Comparison of ENCODE assay signal across 19 cellular contexts in genomic region chr14:92683041-92683440, GRCh38.
DNase-seq lines count a peak whose midpoint lies in the region; ATAC-seq and TF ChIP-seq lines count a peak whose summit lies in the region.
"Had no signal": no experiment of that assay in that cellular context is flagged by ENCODE, and none has a peak within 500 bp of the region (broad histone marks: within the 10 kb centered on the region; RNA-seq: fewer than 3 reads in every experiment).

No MANE protein-coding gene starts in this region.

- 95 to 97% methylated on average over 8 of the region's 8 CpGs for WGBS in sigmoid colon, 2 donors
- WGBS in aorta, 2 donors: 92 to 93% methylated on average over 8 of the region's 8 CpGs

- ATAC-seq in aorta (ENCODE audit: low FRiP score) (no peak), GM21528 (IDR thresholded peaks at IDR 0.05; ENCODE audit: low FRiP score, unreplicated experiment) (no peak)
- ATAC-seq: CD8-positive, alpha-beta T cell; GM12878 had no signal

- no peak for TF ChIP-seq POLR2A in sigmoid colon (IDR thresholded peaks at IDR 0.05)

- no peak overlapping the region for H3K4me3 Mint-ChIP-seq in activated naive CD4-positive, alpha-beta T cell treated with anti-CD3 and anti-CD28 coated beads, Interleukin-2, amount 50 U/mL, for 24 hours
- H3K4me3 Mint-ChIP-seq in activated naive CD4-positive, alpha-beta T cell treated with anti-CD3 and anti-CD28 coated beads, Interleukin-2, amount 10 ng/mL, durations not matched to agents 7 days and 5 days: no peak overlapping the region
- no peak overlapping the region for H3K4me3 Mint-ChIP-seq in activated naive CD8-positive, alpha-beta T cell treated with anti-CD3 and anti-CD28 coated beads for 36 hours
- H3K4me3 Mint-ChIP-seq: CD14-positive monocyte; CD8-positive, alpha-beta T cell had no signal

- no peaks in the 10 kb centered on the region for H3K27me3 Mint-ChIP-seq in activated naive CD4-positive, alpha-beta T cell treated with anti-CD3 and anti-CD28 coated beads, Interleukin-2, amount 50 U/mL, for 24 hours
- H3K27me3 Mint-ChIP-seq in activated naive CD4-positive, alpha-beta T cell treated with anti-CD3 and anti-CD28 coated beads, Interleukin-2, amount 10 ng/mL, durations not matched to agents 7 days and 5 days: no peaks in the 10 kb centered on the region
- no peaks in the 10 kb centered on the region for H3K27me3 Mint-ChIP-seq in activated naive CD8-positive, alpha-beta T cell treated with anti-CD3 and anti-CD28 coated beads for 36 hours

- no peak for TF ChIP-seq CTCF in sigmoid colon (IDR thresholded peaks at IDR 0.05)

- no peak for TF ChIP-seq EP300 in sigmoid colon (IDR thresholded peaks at IDR 0.05)

- peaks cover 14 to 64% (median 30%) of the 10 kb centered on the region in 4 donors for H3K36me3 ChIP-seq in sigmoid colon
- peaks cover 0 to 6% of the 10 kb centered on the region in 2 donors for H3K36me3 ChIP-seq in aorta (ENCODE audit: control insufficient read depth in 1 of 2, insufficient read depth in 2 of 2, low read length in 1 of 2)
- H3K36me3 ChIP-seq: HAP-1 had no signal

- CTCF ChIA-PET in activated naive CD4-positive, alpha-beta T cell treated with anti-CD3 and anti-CD28 coated beads, Interleukin-2, amount 10 ng/mL, durations not matched to agents 7 days and 5 days (lab: Charles Lee): interaction anchor here (0.6 to 3.7 kb wide), 4 partner anchors 68 to 134 kb away, joined by 3 to 26 read pairs (median 3); no protein-coding TSS in a partner anchor

- DNase-seq in activated naive CD4-positive, alpha-beta T cell treated with anti-CD3 and anti-CD28 coated beads, Interleukin-2, amount 10 ng/mL, durations not matched to agents 7 days and 5 days: no peak
- no peak for DNase-seq in activated naive CD8-positive, alpha-beta T cell treated with anti-CD3 and anti-CD28 coated beads for 36 hours
- DNase-seq in sigmoid colon (peak; percentile 45), aorta (peak; percentile 15 to 55), NCI-H446 treated with DMSO at 0.1 percent for 48 hours (lab: John Stamatoyannopoulos, UW) (no peak)
- DNase-seq: 8988T; CD8-positive, alpha-beta T cell; COR-L47; DMS 273 treated with DMSO at 0.1 percent for 48 hours; DMS53; DND-41; EL; GM23248 had no signal

- peak overlapping the region; percentile 30 for H3K27ac Mint-ChIP-seq in activated naive CD4-positive, alpha-beta T cell treated with anti-CD3 and anti-CD28 coated beads, Interleukin-2, amount 50 U/mL, for 24 hours
- H3K27ac Mint-ChIP-seq in activated naive CD4-positive, alpha-beta T cell treated with anti-CD3 and anti-CD28 coated beads, Interleukin-2, amount 10 ng/mL, durations not matched to agents 7 days and 5 days: no peak overlapping the region
- H3K27ac Mint-ChIP-seq in activated naive CD8-positive, alpha-beta T cell treated with anti-CD3 and anti-CD28 coated beads for 36 hours: peak overlapping the region; percentile 12
- H3K27ac Mint-ChIP-seq: CD8-positive, alpha-beta T cell had no signal

- H3K4me3 ChIP-seq in sigmoid colon: no peak overlapping the region
- H3K4me3 ChIP-seq in aorta (ENCODE audit: low read length in 2 of 2): no peak overlapping the region
- H3K4me3 ChIP-seq: BLaER1, GM12878, GM23248, HAP-1 had no signal

- no peaks in the 10 kb centered on the region for H3K27me3 ChIP-seq in sigmoid colon
- H3K27me3 ChIP-seq in aorta (ENCODE audit: control insufficient read depth in 1 of 2, insufficient read depth in 2 of 2, low read length in 1 of 2): no peaks in the 10 kb centered on the region

- no peaks in the 10 kb centered on the region for H3K9me3 Mint-ChIP-seq in activated naive CD4-positive, alpha-beta T cell treated with anti-CD3 and anti-CD28 coated beads, Interleukin-2, amount 50 U/mL, for 24 hours
- H3K9me3 Mint-ChIP-seq in activated naive CD4-positive, alpha-beta T cell treated with anti-CD3 and anti-CD28 coated beads, Interleukin-2, amount 10 ng/mL, durations not matched to agents 7 days and 5 days: no peaks in the 10 kb centered on the region
- peaks cover 3% of the 10 kb centered on the region for H3K9me3 Mint-ChIP-seq in activated naive CD8-positive, alpha-beta T cell treated with anti-CD3 and anti-CD28 coated beads for 36 hours
- H3K9me3 Mint-ChIP-seq: CD8-positive, alpha-beta T cell had no signal

- H3K4me1 ChIP-seq in sigmoid colon: peaks cover 0 to 34% (median 30%) of the 10 kb centered on the region in 4 donors
- H3K4me1 ChIP-seq in aorta (ENCODE audit: control insufficient read depth in 1 of 2, insufficient read depth in 2 of 2, low read length in 2 of 2): no peaks in the 10 kb centered on the region
- H3K4me1 ChIP-seq: HAP-1 had no signal

- H3K27ac ChIP-seq in sigmoid colon (no peak overlapping the region), aorta (ENCODE audit: low read depth in 1 of 2, low read length in 2 of 2) (no peak overlapping the region)
- H3K27ac ChIP-seq: BLaER1, GM23248 had no signal

- H3K4me1 Mint-ChIP-seq in activated naive CD4-positive, alpha-beta T cell treated with anti-CD3 and anti-CD28 coated beads, Interleukin-2, amount 50 U/mL, for 24 hours: peaks cover 11% of the 10 kb centered on the region
- H3K4me1 Mint-ChIP-seq in activated naive CD4-positive, alpha-beta T cell treated with anti-CD3 and anti-CD28 coated beads, Interleukin-2, amount 10 ng/mL, durations not matched to agents 7 days and 5 days: peaks cover 17% of the 10 kb centered on the region
- peaks cover 22% of the 10 kb centered on the region for H3K4me1 Mint-ChIP-seq in activated naive CD8-positive, alpha-beta T cell treated with anti-CD3 and anti-CD28 coated beads for 36 hours

- H3K36me3 Mint-ChIP-seq in activated naive CD4-positive, alpha-beta T cell treated with anti-CD3 and anti-CD28 coated beads, Interleukin-2, amount 50 U/mL, for 24 hours: peaks cover 12% of the 10 kb centered on the region
- H3K36me3 Mint-ChIP-seq in activated naive CD4-positive, alpha-beta T cell treated with anti-CD3 and anti-CD28 coated beads, Interleukin-2, amount 10 ng/mL, durations not matched to agents 7 days and 5 days: peaks cover 57% of the 10 kb centered on the region
- H3K36me3 Mint-ChIP-seq in activated naive CD8-positive, alpha-beta T cell treated with anti-CD3 and anti-CD28 coated beads for 36 hours: peaks cover 53% of the 10 kb centered on the region

- intact Hi-C loops in sigmoid colon (cut with DNase I) (loop anchor here (5.0 kb wide), 2 partner anchors 91 to 171 kb away; partner anchors contain the start of gene RIN3), aorta (cut with DNase I) (loop anchor here (5.0 to 10.0 kb wide), 2 partner anchors 551 to 558 kb away; partner anchors contain the start of genes CPSF2 (in 1 of the 2) and NDUFB1 (in 1 of the 2))

- H3K9me3 ChIP-seq in sigmoid colon (no peaks in the 10 kb centered on the region), aorta (ENCODE audit: control insufficient read depth, low read length) (no peaks in the 10 kb centered on the region)
- H3K9me3 ChIP-seq: BLaER1, HAP-1 had no signal

Comparison
In these comparisons a context has a peak if more than half of its experiments do, and no peak if none do; other contexts are left out.
1. DNase-seq: peak in sigmoid colon (single experiment) and aorta (2 of 2); none in activated naive CD4-positive, alpha-beta T cell treated with anti-CD3 and anti-CD28 coated beads, Interleukin-2, amount 10 ng/mL, durations not matched to agents 7 days and 5 days (single experiment), activated naive CD8-positive, alpha-beta T cell treated with anti-CD3 and anti-CD28 coated beads for 36 hours (single experiment) and NCI-H446 treated with DMSO at 0.1 percent for 48 hours (single experiment).